ENCODE assay signal across 8 cellular contexts in genomic region chr12:109995366-109995702, GRCh38. TPM values are rescaled to one million over a fixed set of nuclear protein-coding genes. Genes with fewer than 3 reads are reported as not detected.
DNase-seq lines count a peak whose midpoint lies in the region; ATAC-seq and TF ChIP-seq lines count a peak whose summit lies in the region.

No MANE protein-coding gene starts in this region.

- TF ChIP-seq EP300 in gastroesophageal sphincter (IDR thresholded peaks at IDR 0.05): no peak

- peaks cover 7% of the 10 kb centered on the region for H3K36me3 Mint-ChIP-seq in T-helper 17 cell (ENCODE audit: low read depth)

- H3K27ac Mint-ChIP-seq in T-helper 17 cell: peak overlapping the region; percentile 94

- H3K27ac ChIP-seq in gastroesophageal sphincter: peak overlapping the region in 3 of 4 donors; percentile 83 to 89 (median 85)

- no peaks in the 10 kb centered on the region for H3K27me3 ChIP-seq in gastroesophageal sphincter

- H3K9me3 ChIP-seq in T-helper 17 cell (ENCODE audit: control insufficient read depth, low read length, poor library complexity, severe bottlenecking) (no peaks in the 10 kb centered on the region), gastroesophageal sphincter (no peaks in the 10 kb centered on the region)

- TF ChIP-seq CTCF in GM12864 (IDR thresholded peaks at IDR 0.05; ENCODE audit: low read depth, low read length, missing control alignments): no peak
- no peak for TF ChIP-seq CTCF in gastroesophageal sphincter (IDR thresholded peaks at IDR 0.05)

- H3K4me1 Mint-ChIP-seq in T-helper 17 cell: peaks cover 44% of the 10 kb centered on the region

- H3K27me3 Mint-ChIP-seq in T-helper 17 cell: no peaks in the 10 kb centered on the region

- TF ChIP-seq POLR2A in gastroesophageal sphincter (IDR thresholded peaks at IDR 0.05): no peak

- ATAC-seq in T-helper 17 cell: no peak
- no peak for ATAC-seq in gastroesophageal sphincter
- no peak for ATAC-seq in GM18858 (IDR thresholded peaks at IDR 0.05; ENCODE audit: unreplicated experiment)
- ATAC-seq in GM19328 (IDR thresholded peaks at IDR 0.05; ENCODE audit: unreplicated experiment): no peak
- ATAC-seq in left lobe of liver: no peak

- H3K4me1 ChIP-seq in gastroesophageal sphincter: peaks cover 0 to 67% (median 14%) of the 10 kb centered on the region in 3 donors

- 0% methylated on average over 5 to 6 of the region's 7 CpGs for WGBS in gastroesophageal sphincter (ENCODE audit: low coverage in 1 of 2), 2 donors

- peaks cover 0 to 13% of the 10 kb centered on the region in 2 donors for H3K36me3 ChIP-seq in gastroesophageal sphincter

- peak overlapping the region; percentile 93 for H3K4me3 Mint-ChIP-seq in T-helper 17 cell

- DNase-seq in GM12864 (ENCODE audit: low read depth): no peak
- DNase-seq in T-helper 17 cell: no peak
- DNase-seq in skeletal muscle cell (ENCODE audit: low read depth): no peak
- DNase-seq in left lobe of liver (ENCODE audit: low spot score): no peak
- no peak for DNase-seq in LoVo (ENCODE audit: low spot score)

- H3K4me3 ChIP-seq in GM12864 (ENCODE audit: low read depth, low read length) (peak overlapping the region; percentile 92), gastroesophageal sphincter (peak overlapping the region; percentile 55 to 100), skeletal muscle cell (ENCODE audit: low read depth, low read length) (peak overlapping the region; percentile 93)

RNA-seq across cellular contexts. Expression of gene GIT2, which starts 0.8 kb away (rescaled TPM):
- 10 to 100 TPM; 84.9 to 95.9 TPM for total RNA-seq in T-helper 17 cell
- 10 to 100 TPM; 36.8 to 52.8 (median 42.3) TPM for total RNA-seq in gastroesophageal sphincter
- 15.5 TPM for total RNA-seq in left lobe of liver

RNA-seq across cellular contexts. Expression of gene ANKRD13A, which starts 3.9 kb away (rescaled TPM):
- 10 to 100 TPM; 78.8 to 87.5 TPM for total RNA-seq in T-helper 17 cell
- total RNA-seq in gastroesophageal sphincter: 100 to 1,000 TPM; 141 to 182 (median 153) TPM
- 16.6 TPM for total RNA-seq in left lobe of liver

RNA-seq across cellular contexts. Expression of gene C12orf76, which starts 53.0 kb away (rescaled TPM):
- total RNA-seq in T-helper 17 cell (10 to 100 TPM; 12.7 to 20.2 TPM), gastroesophageal sphincter (10 to 100 TPM in 3 of 4 donors, 1 to 10 TPM in 1; 9.4 to 21.5 (median 11.4) TPM), left lobe of liver (6.7 TPM)
